Comparison of ENCODE assay signal across 3 cellular contexts in the genomic region with DNA sequence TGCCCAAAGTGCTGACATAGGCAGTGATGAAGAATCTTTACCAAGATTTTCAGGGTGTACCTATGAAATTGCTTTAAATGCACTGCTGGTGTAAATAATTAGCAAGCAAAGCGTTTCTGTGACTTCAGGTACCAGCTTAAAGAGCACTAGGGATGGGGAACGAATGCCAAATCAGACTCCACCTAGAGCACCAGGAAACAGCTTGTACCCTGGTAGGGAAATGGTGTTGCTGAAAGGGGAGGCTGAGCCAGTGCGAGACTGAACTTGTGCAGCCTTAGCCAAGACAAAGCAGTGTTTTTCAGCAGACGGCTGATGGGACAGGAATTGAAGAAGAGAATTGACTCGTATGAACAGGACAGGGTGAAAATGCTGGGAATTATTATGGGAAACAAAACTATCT.
TF ChIP-seq lines count a peak whose summit lies in the region.

No MANE protein-coding gene starts in this region.

TF ChIP-seq in GM12891, 5 proteins besides CTCF, POLR2A, EP300 and RAD21 (continued from another document):
- no peak for TF ChIP-seq POU2F2 (IDR thresholded peaks at IDR 0.05; ENCODE audit: low read depth, low read length)
- no peak for TF ChIP-seq PAX5 (IDR thresholded peaks at IDR 0.05; ENCODE audit: insufficient read depth, low read length, severe bottlenecking)

TF ChIP-seq in GM12878, 131 proteins besides CTCF, POLR2A, EP300 and RAD21:
- TF ChIP-seq ZNF687 (IDR thresholded peaks at IDR 0.05) (no peak), ZSCAN29 (IDR thresholded peaks at IDR 0.05) (no peak)

TF ChIP-seq in endothelial cell of umbilical vein, 7 proteins besides CTCF, POLR2A, EP300 and RAD21 (continued from another document):
- TF ChIP-seq MAX (IDR thresholded peaks at IDR 0.05; ENCODE audit: insufficient read depth, insufficient read length) (no peak), MYC (IDR thresholded peaks at IDR 0.05; ENCODE audit: low read depth, low read length) (no peak), POLR2AphosphoS5 (IDR thresholded peaks at IDR 0.05; ENCODE audit: insufficient read depth, low read depth, low read length) (no peak)
TF ChIP-seq in endothelial cell of umbilical vein: peak in this region for 0.
